ENCODE assay signal across 1 cellular context in genomic region chr12:110117948-110118685, GRCh38.
TF ChIP-seq lines count a peak whose summit lies in the region.

No MANE protein-coding gene starts in this region.

TF ChIP-seq in HepG2, 621 proteins besides CTCF, POLR2A, EP300 and RAD21 (continued from another document):
- TF ChIP-seq, protein P1, sequence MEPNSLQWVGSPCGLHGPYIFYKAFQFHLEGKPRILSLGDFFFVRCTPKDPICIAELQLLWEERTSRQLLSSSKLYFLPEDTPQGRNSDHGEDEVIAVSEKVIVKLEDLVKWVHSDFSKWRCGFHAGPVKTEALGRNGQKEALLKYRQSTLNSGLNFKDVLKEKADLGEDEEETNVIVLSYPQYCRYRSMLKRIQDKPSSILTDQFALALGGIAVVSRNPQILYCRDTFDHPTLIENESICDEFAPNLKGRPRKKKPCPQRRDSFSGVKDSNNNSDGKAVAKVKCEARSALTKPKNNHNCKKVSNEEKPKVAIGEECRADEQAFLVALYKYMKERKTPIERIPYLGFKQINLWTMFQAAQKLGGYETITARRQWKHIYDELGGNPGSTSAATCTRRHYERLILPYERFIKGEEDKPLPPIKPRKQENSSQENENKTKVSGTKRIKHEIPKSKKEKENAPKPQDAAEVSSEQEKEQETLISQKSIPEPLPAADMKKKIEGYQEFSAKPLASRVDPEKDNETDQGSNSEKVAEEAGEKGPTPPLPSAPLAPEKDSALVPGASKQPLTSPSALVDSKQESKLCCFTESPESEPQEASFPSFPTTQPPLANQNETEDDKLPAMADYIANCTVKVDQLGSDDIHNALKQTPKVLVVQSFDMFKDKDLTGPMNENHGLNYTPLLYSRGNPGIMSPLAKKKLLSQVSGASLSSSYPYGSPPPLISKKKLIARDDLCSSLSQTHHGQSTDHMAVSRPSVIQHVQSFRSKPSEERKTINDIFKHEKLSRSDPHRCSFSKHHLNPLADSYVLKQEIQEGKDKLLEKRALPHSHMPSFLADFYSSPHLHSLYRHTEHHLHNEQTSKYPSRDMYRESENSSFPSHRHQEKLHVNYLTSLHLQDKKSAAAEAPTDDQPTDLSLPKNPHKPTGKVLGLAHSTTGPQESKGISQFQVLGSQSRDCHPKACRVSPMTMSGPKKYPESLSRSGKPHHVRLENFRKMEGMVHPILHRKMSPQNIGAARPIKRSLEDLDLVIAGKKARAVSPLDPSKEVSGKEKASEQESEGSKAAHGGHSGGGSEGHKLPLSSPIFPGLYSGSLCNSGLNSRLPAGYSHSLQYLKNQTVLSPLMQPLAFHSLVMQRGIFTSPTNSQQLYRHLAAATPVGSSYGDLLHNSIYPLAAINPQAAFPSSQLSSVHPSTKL (CRISPR knock-in tag; IDR thresholded peaks at IDR 0.05): peak; percentile 25; the same call in 1 of the 2 replicates
- no peak for TF ChIP-seq ZNF660 (CRISPR knock-in tag; IDR thresholded peaks at IDR 0.05; ENCODE audit: borderline replicate concordance, low read depth)
- TF ChIP-seq ETV5 (CRISPR knock-in tag; IDR thresholded peaks at IDR 0.05; ENCODE audit: borderline replicate concordance): peak; percentile 67; the same call in 1 of the 2 replicates
